21 cellular contexts compared by ENCODE assay signal in the genomic region with DNA sequence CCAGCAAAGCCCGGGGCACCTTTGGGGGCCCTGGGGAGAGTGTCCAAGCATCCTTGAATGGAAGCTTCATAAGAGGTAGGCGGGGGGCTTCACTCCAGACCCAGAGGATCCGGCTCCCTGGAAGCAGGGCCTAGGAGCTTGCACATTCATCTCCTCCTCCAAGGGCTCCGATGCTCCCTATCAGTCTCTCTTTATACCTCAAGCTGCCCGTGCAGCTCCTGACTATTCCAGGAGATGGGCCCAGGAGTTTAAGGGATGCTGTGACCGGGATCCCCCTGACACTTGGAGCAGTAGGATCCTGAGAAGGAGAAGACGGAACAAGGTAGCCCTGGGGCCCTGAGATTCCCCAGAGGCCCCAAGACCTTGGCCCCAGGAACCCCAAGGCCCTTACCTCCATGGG. TPM values are rescaled to one million over a fixed set of nuclear protein-coding genes. Genes with fewer than 3 reads are reported as not detected.
"Had no signal": no experiment of that assay in that cellular context is flagged by ENCODE, and none has a peak within 500 bp of the region (broad histone marks: within the 10 kb centered on the region; RNA-seq: fewer than 3 reads in every experiment).

No MANE protein-coding gene starts in this region.

- H3K27me3 Mint-ChIP-seq: naive thymus-derived CD8-positive, alpha-beta T cell had no signal

- H3K9me3 Mint-ChIP-seq: effector memory CD8-positive, alpha-beta T cell; naive thymus-derived CD8-positive, alpha-beta T cell; type B pancreatic cell had no signal

- H3K36me3 ChIP-seq: ovary, right atrium auricular region, thyroid gland, uterus had no signal

- H3K4me1 ChIP-seq: gastrocnemius medialis, suprapubic skin, thyroid gland, uterus had no signal

- H3K27ac Mint-ChIP-seq: effector memory CD8-positive, alpha-beta T cell; type B pancreatic cell had no signal

- H3K27ac ChIP-seq: epithelial cell of prostate, esophagus muscularis mucosa, gastrocnemius medialis, ovary, right atrium auricular region, suprapubic skin, thyroid gland, uterus had no signal

- H3K4me3 Mint-ChIP-seq: effector memory CD8-positive, alpha-beta T cell; naive thymus-derived CD8-positive, alpha-beta T cell; type B pancreatic cell had no signal

- H3K4me3 ChIP-seq: esophagus muscularis mucosa, gastrocnemius medialis, heart right ventricle, mucosa of descending colon, ovary, right atrium auricular region, suprapubic skin, thyroid gland, uterus had no signal

- H3K36me3 Mint-ChIP-seq: naive thymus-derived CD8-positive, alpha-beta T cell had no signal

- H3K9me3 ChIP-seq: esophagus muscularis mucosa, gastrocnemius medialis, heart right ventricle, mucosa of descending colon, ovary, right atrium auricular region, suprapubic skin, thyroid gland, uterus had no signal

- ATAC-seq: effector memory CD8-positive, alpha-beta T cell; gastrocnemius medialis; heart right ventricle; mucosa of descending colon; naive thymus-derived CD8-positive, alpha-beta T cell; stimulated activated naive CD8-positive, alpha-beta T cell treated with anti-CD3 and anti-CD28 coated beads, Interleukin-15, Interleukin-2, amounts not matched to agents 100 U/mL and 50 U/mL, for 24 hours had no signal

- DNase-seq: cortex of kidney; effector memory CD8-positive, alpha-beta T cell; gastrocnemius medialis; heart right ventricle; hypothalamus; kidney glomerular epithelial cell; mesendoderm; mucosa of descending colon; small intestine; stimulated activated CD4-positive, alpha-beta T cell treated with anti-CD3 and anti-CD28 coated beads, Interleukin-12 subunit alpha, Interleukin-12 subunit beta, amount 100 ng/mL, for 4 hours; stimulated activated naive CD8-positive, alpha-beta T cell treated with anti-CD3 and anti-CD28 coated beads, Interleukin-15, Interleukin-2, amounts not matched to agents 100 U/mL and 50 U/mL, for 24 hours; thyroid gland; uterus had no signal

- H3K27me3 ChIP-seq: esophagus muscularis mucosa, gastrocnemius medialis, heart right ventricle, ovary, right atrium auricular region, suprapubic skin, thyroid gland, uterus had no signal

RNA-seq across cellular contexts. Expression of a gene that starts 25.9 kb away (rescaled TPM):
- total RNA-seq: lung microvascular endothelial cell had no signal
